1 cellular context compared by ENCODE assay signal in genomic region chr17:1649116-1649843, GRCh38.
A peak's percentile ranks its signal among the peaks of the same experiment; 100 is the strongest.
TF ChIP-seq lines count a peak whose summit lies in the region.

No MANE protein-coding gene starts in this region.

TF ChIP-seq in K562, 482 proteins besides CTCF, POLR2A, EP300 and RAD21 (continues in another document):
- TF ChIP-seq ZBTB40 (IDR thresholded peaks at IDR 0.05) (no peak), ZBTB40 (CRISPR knock-in tag; IDR thresholded peaks at IDR 0.05) (no peak), PHF21A (IDR thresholded peaks at IDR 0.05; ENCODE audit: borderline replicate concordance, low read depth) (no peak), CTBP1 (IDR thresholded peaks at IDR 0.05; ENCODE audit: borderline replicate concordance) (peak; percentile 20; the same call in 1 of the 2 replicates), HCFC1 (IDR thresholded peaks at IDR 0.05; ENCODE audit: low read depth, low read length) (no peak), NFE2L1 (tag; IDR thresholded peaks at IDR 0.05; ENCODE audit: borderline replicate concordance, low read depth) (no peak), FOSL1 (tag; conservative IDR thresholded peaks at IDR 0.05) (peak; percentile 88), ELF2 (CRISPR knock-in tag; IDR thresholded peaks at IDR 0.05) (0 out of 2 replicates have a peak, but pooled peaks have one; percentile 26), TAF1 (IDR thresholded peaks at IDR 0.05; ENCODE audit: control insufficient read depth, extremely low read depth, insufficient read depth, low read length, severe bottlenecking) (peak; percentile 67), ZNF224 (CRISPR knock-in tag; IDR thresholded peaks at IDR 0.05) (no peak), EP400 (IDR thresholded peaks at IDR 0.05) (no peak), EHMT2 (IDR thresholded peaks at IDR 0.05) (no peak), NRF1 (conservative IDR thresholded peaks at IDR 0.05 in 1 of 2, IDR thresholded peaks at IDR 0.05 in 1 of 2) (peak; percentile 75 to 78), NFE2 (IDR thresholded peaks at IDR 0.05; ENCODE audit: low read depth) (no peak), SAP30 (IDR thresholded peaks at IDR 0.05; ENCODE audit: borderline replicate concordance, insufficient read depth, low read depth, low read length, poor library complexity, severe bottlenecking) (peak; percentile 22), MTA3 (IDR thresholded peaks at IDR 0.05; ENCODE audit: borderline replicate concordance) (no peak; the same call in 1 of the 2 replicates), POU5F1 (IDR thresholded peaks at IDR 0.05; ENCODE audit: borderline replicate concordance, low read depth, low read length, partially characterized antibody) (no peak), CEBPB (tag; IDR thresholded peaks at IDR 0.05) (no peak), PPARD (CRISPR knock-in tag; IDR thresholded peaks at IDR 0.05) (no peak), RBM22 (IDR thresholded peaks at IDR 0.05; ENCODE audit: low read depth, low read length, poor library complexity, severe bottlenecking) (peak; percentile 85), ZNF232 (CRISPR knock-in tag; IDR thresholded peaks at IDR 0.05) (0 out of 2 replicates have a peak, but pooled peaks have one; percentile 46), KDM5B (IDR thresholded peaks at IDR 0.05; ENCODE audit: insufficient replicate concordance, low read depth, low read length) (peak; percentile 45), BRD4 (IDR thresholded peaks at IDR 0.05) (0 out of 2 replicates have a peak, but pooled peaks have one; percentile 55), FOXP4 (CRISPR knock-in tag; IDR thresholded peaks at IDR 0.05; ENCODE audit: borderline replicate concordance) (peak; percentile 39; the same call in 1 of the 2 replicates), SIN3B (IDR thresholded peaks at IDR 0.05; ENCODE audit: low read depth) (peak; percentile 26; the same call in 1 of the 2 replicates), ILF3 (IDR thresholded peaks at IDR 0.05; ENCODE audit: borderline replicate concordance) (no peak; the same call in 1 of the 2 replicates), PRMT5 (CRISPR knock-in tag; IDR thresholded peaks at IDR 0.05) (no peak), CHD1 (IDR thresholded peaks at IDR 0.05; ENCODE audit: low read length) (peak; percentile 69), PTBP1 (IDR thresholded peaks at IDR 0.05; ENCODE audit: low read depth, low read length) (no peak), BCOR (IDR thresholded peaks at IDR 0.05) (no peak), ZNF76 (CRISPR knock-in tag; IDR thresholded peaks at IDR 0.05; ENCODE audit: borderline replicate concordance) (peak; percentile 14; the same call in 1 of the 2 replicates), MECOM (CRISPR knock-in tag; IDR thresholded peaks at IDR 0.05) (no peak), POLR2AphosphoS5 (IDR thresholded peaks at IDR 0.05; ENCODE audit: control insufficient read depth, insufficient read depth, low read depth, low read length) (peak; percentile 70; the same call in 1 of the 2 replicates), ZBTB1 (CRISPR knock-in tag; IDR thresholded peaks at IDR 0.05; ENCODE audit: borderline replicate concordance, low read depth) (peak; percentile 93), CEBPZ (IDR thresholded peaks at IDR 0.05; ENCODE audit: borderline replicate concordance, low read depth, low read length) (no peak), ZBTB8A (IDR thresholded peaks at IDR 0.05; ENCODE audit: partially characterized antibody) (no peak), RB1 (IDR thresholded peaks at IDR 0.05; ENCODE audit: low read depth) (peak; percentile 67; the same call in 1 of the 2 replicates), NR3C1 (CRISPR knock-in tag; IDR thresholded peaks at IDR 0.05) (peak; percentile 67; the same call in 1 of the 2 replicates), HNRNPLL (IDR thresholded peaks at IDR 0.05; ENCODE audit: low read depth, low read length, poor library complexity, severe bottlenecking) (peak; percentile 90), ZFP1 (CRISPR knock-in tag; IDR thresholded peaks at IDR 0.05) (no peak)
- TF ChIP-seq, protein P1, sequence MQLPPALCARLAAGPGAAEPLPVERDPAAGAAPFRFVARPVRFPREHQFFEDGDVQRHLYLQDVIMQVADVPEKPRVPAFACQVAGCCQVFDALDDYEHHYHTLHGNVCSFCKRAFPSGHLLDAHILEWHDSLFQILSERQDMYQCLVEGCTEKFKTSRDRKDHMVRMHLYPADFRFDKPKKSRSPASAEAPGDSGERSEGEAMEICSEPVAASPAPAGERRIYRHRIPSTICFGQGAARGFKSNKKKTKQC (CRISPR knock-in tag; IDR thresholded peaks at IDR 0.05): peak; percentile 3; the same call in 1 of the 2 replicates
- TF ChIP-seq, protein P2, sequence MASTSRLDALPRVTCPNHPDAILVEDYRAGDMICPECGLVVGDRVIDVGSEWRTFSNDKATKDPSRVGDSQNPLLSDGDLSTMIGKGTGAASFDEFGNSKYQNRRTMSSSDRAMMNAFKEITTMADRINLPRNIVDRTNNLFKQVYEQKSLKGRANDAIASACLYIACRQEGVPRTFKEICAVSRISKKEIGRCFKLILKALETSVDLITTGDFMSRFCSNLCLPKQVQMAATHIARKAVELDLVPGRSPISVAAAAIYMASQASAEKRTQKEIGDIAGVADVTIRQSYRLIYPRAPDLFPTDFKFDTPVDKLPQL (IDR thresholded peaks at IDR 0.05; ENCODE audit: extremely low read depth, insufficient read length): no peak
- TF ChIP-seq, protein P3, sequence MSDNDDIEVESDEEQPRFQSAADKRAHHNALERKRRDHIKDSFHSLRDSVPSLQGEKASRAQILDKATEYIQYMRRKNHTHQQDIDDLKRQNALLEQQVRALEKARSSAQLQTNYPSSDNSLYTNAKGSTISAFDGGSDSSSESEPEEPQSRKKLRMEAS (CRISPR knock-in tag; IDR thresholded peaks at IDR 0.05): peak; percentile 10; the same call in 1 of the 2 replicates
- TF ChIP-seq, protein P4, sequence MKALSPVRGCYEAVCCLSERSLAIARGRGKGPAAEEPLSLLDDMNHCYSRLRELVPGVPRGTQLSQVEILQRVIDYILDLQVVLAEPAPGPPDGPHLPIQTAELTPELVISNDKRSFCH (CRISPR knock-in tag; IDR thresholded peaks at IDR 0.05): no peak
- TF ChIP-seq, protein P4 (tag; IDR thresholded peaks at IDR 0.05): 0 out of 2 replicates have a peak, but pooled peaks have one; percentile 56
- TF ChIP-seq, protein P5, sequence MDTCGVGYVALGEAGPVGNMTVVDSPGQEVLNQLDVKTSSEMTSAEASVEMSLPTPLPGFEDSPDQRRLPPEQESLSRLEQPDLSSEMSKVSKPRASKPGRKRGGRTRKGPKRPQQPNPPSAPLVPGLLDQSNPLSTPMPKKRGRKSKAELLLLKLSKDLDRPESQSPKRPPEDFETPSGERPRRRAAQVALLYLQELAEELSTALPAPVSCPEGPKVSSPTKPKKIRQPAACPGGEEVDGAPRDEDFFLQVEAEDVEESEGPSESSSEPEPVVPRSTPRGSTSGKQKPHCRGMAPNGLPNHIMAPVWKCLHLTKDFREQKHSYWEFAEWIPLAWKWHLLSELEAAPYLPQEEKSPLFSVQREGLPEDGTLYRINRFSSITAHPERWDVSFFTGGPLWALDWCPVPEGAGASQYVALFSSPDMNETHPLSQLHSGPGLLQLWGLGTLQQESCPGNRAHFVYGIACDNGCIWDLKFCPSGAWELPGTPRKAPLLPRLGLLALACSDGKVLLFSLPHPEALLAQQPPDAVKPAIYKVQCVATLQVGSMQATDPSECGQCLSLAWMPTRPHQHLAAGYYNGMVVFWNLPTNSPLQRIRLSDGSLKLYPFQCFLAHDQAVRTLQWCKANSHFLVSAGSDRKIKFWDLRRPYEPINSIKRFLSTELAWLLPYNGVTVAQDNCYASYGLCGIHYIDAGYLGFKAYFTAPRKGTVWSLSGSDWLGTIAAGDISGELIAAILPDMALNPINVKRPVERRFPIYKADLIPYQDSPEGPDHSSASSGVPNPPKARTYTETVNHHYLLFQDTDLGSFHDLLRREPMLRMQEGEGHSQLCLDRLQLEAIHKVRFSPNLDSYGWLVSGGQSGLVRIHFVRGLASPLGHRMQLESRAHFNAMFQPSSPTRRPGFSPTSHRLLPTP (IDR thresholded peaks at IDR 0.05; ENCODE audit: borderline replicate concordance, extremely low read depth, insufficient read length): no peak
